ENCODE assay signal across 14 cellular contexts in genomic region chr13:74661851-74662250, GRCh38.
"Had no signal": no experiment of that assay in that cellular context is flagged by ENCODE, and none has a peak within 500 bp of the region (broad histone marks: within the 10 kb centered on the region; RNA-seq: fewer than 3 reads in every experiment).

No MANE protein-coding gene starts in this region.

- H3K4me1 ChIP-seq: colonic mucosa, lower lobe of right lung, pancreas, vagina had no signal

- H3K27me3 ChIP-seq: colonic mucosa, pancreas, vagina had no signal

- FAIRE-seq: pancreas had no signal

- DNase-seq: activated CD4-positive, alpha-beta T cell treated with anti-CD3 and anti-CD28 coated beads, Interleukin-2, amount 10 ng/mL, durations not matched to agents 24 days and 14 days; activated naive CD4-positive, alpha-beta T cell; colonic mucosa; effector CD8-positive, alpha-beta T cell; head of caudate nucleus; left cardiac atrium; lower lobe of right lung; naive B cell; pancreas; stimulated activated CD4-positive, alpha-beta T cell treated with anti-CD3 and anti-CD28 coated beads, Interleukin-15, amount 100 ng/mL, for 24 hours; stimulated activated CD4-positive, alpha-beta T cell treated with anti-CD3 and anti-CD28 coated beads, Interleukin-4, amount 100 ng/mL, for 24 hours; stimulated activated naive CD8-positive, alpha-beta T cell treated with anti-CD3 and anti-CD28 coated beads, Interleukin-15, amount 100 ng/mL, for 72 hours had no signal

- ATAC-seq: lower lobe of right lung; stimulated activated naive CD8-positive, alpha-beta T cell treated with anti-CD3 and anti-CD28 coated beads, Interleukin-15, amount 100 ng/mL, for 72 hours; WTC11 had no signal

- H3K36me3 ChIP-seq: colonic mucosa, lower lobe of right lung, pancreas, vagina had no signal

- H3K27ac ChIP-seq: colonic mucosa, lower lobe of right lung, pancreas, vagina had no signal

- H3K4me3 ChIP-seq: colonic mucosa, lower lobe of right lung, pancreas, vagina had no signal

- H3K9me3 ChIP-seq: colonic mucosa, lower lobe of right lung, pancreas had no signal
